Comparison of ENCODE assay signal across 1 cellular context in the genomic region with DNA sequence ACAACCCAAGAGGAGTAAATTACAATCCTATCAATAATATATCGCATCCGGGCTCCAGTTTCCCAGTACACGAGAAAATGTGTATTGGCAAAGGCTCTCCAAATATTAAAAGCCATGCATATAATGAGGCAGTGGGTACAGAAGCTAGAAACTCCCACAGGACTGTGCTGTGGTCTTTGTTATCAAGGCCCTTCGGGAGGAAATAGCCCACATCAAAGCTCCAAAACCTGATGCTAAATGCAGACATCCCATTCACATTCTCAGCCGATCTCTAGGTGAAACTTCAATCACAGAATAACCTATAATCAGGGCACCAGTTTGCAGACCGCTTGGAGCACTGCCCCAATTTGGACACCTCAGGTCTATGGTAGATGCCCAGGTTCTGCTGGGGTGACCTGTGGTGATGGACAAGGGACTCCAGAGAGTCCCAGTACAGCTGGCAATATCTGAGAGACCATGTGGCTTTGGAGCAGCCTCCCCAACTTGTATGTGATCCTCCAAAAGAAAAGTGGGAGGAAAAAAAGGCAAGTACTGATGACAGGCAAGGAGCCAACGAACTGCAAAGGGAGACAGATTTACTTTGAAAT.
TF ChIP-seq lines count a peak whose summit lies in the region.

No MANE protein-coding gene starts in this region.

TF ChIP-seq in A549, 52 proteins besides CTCF, POLR2A, EP300 and RAD21 (continued from another document):
- TF ChIP-seq, protein P1, sequence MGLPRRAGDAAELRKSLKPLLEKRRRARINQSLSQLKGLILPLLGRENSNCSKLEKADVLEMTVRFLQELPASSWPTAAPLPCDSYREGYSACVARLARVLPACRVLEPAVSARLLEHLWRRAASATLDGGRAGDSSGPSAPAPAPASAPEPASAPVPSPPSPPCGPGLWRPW (IDR thresholded peaks at IDR 0.05): no peak
- no peak for TF ChIP-seq RARB (CRISPR knock-in tag; IDR thresholded peaks at IDR 0.05)
- TF ChIP-seq CBX2 (IDR thresholded peaks at IDR 0.05; ENCODE audit: borderline replicate concordance, low read depth): no peak
- no peak for TF ChIP-seq EHMT2 (IDR thresholded peaks at IDR 0.05; ENCODE audit: low read depth)
